Comparison of ENCODE assay signal across 1 cellular context in genomic region chr10:21757601-21757901, GRCh38.
TF ChIP-seq lines count a peak whose summit lies in the region.

No MANE protein-coding gene starts in this region.

TF ChIP-seq in IMR-90, 13 proteins besides CTCF, POLR2A, EP300 and RAD21 (continued from another document):
- TF ChIP-seq ELK1 (IDR thresholded peaks at IDR 0.05; ENCODE audit: borderline replicate concordance, low read depth, low read length): no peak
- TF ChIP-seq MAFK (IDR thresholded peaks at IDR 0.05; ENCODE audit: low read depth, low read length): no peak
- no peak for TF ChIP-seq MXI1 (IDR thresholded peaks at IDR 0.05; ENCODE audit: borderline replicate concordance, low read depth, low read length)
- TF ChIP-seq NFE2L2 (IDR thresholded peaks at IDR 0.05; ENCODE audit: low read depth, low read length): no peak
- TF ChIP-seq RFX5 (IDR thresholded peaks at IDR 0.05; ENCODE audit: low read depth, low read length): no peak
- TF ChIP-seq FOS (IDR thresholded peaks at IDR 0.05; ENCODE audit: low read depth, low read length): no peak
